ENCODE assay signal across 11 cellular contexts in genomic region chr17:77864234-77865108, GRCh38.
DNase-seq lines count a peak whose midpoint lies in the region; ATAC-seq and TF ChIP-seq lines count a peak whose summit lies in the region.
"Had no signal": no experiment of that assay in that cellular context is flagged by ENCODE, and none has a peak within 500 bp of the region (broad histone marks: within the 10 kb centered on the region; RNA-seq: fewer than 3 reads in every experiment).

No MANE protein-coding gene starts in this region.

- DNase-seq in OCI-LY7 (ENCODE audit: low spot score) (peak; percentile 48), left cardiac atrium (no peak), osteoblast (ENCODE audit: insufficient read length, low spot score, missing footprints) (peak; percentile 52), T-helper 9 cell (no peak)
- DNase-seq in activated CD4-positive, CD25-positive, alpha-beta regulatory T cell (lab: John Stamatoyannopoulos, UW) = no peak
- DNase-seq: amniotic stem cell, dorsolateral prefrontal cortex, NCI-H446 treated with DMSO at 0.1 percent for 48 hours had no signal

- H2AFZ ChIP-seq in OCI-LY7 (ENCODE audit: low read length) (peak overlapping the region; percentile 48), osteoblast (ENCODE audit: low read length) (no peak overlapping the region)

- no peak for TF ChIP-seq CTCF in OCI-LY7 (conservative IDR thresholded peaks at IDR 0.05; ENCODE audit: low read length)
- no peak for TF ChIP-seq CTCF in osteoblast (IDR thresholded peaks at IDR 0.05; ENCODE audit: extremely low read depth, low read depth, low read length)

- no peaks in the 10 kb centered on the region for H3K9me2 ChIP-seq in OCI-LY7 (ENCODE audit: insufficient read depth, low read length)

- peaks cover 13% of the 10 kb centered on the region for H3K27me3 ChIP-seq in BLaER1
- H3K27me3 ChIP-seq in osteoblast (ENCODE audit: insufficient read depth, low read length) = peaks cover 23% of the 10 kb centered on the region
- H3K27me3 ChIP-seq: dorsolateral prefrontal cortex had no signal

- H3K9me3 ChIP-seq in BLaER1 (no peaks in the 10 kb centered on the region), OCI-LY7 (ENCODE audit: low read length) (no peaks in the 10 kb centered on the region), osteoblast (ENCODE audit: low read depth, low read length) (no peaks in the 10 kb centered on the region)

- H3K36me3 ChIP-seq in BLaER1 (no peaks in the 10 kb centered on the region), OCI-LY7 (ENCODE audit: insufficient read depth, low read length) (no peaks in the 10 kb centered on the region), osteoblast (ENCODE audit: insufficient read depth, low read length) (no peaks in the 10 kb centered on the region)

- peaks cover 40% of the 10 kb centered on the region for H4K20me1 ChIP-seq in BLaER1
- no peaks in the 10 kb centered on the region for H4K20me1 ChIP-seq in OCI-LY7 (ENCODE audit: insufficient read depth, low read length)
- no peaks in the 10 kb centered on the region for H4K20me1 ChIP-seq in osteoblast (ENCODE audit: insufficient read depth, low read length)

- ATAC-seq in left cardiac atrium (peak; percentile 2 to 58), HG02973 (IDR thresholded peaks at IDR 0.05; ENCODE audit: unreplicated experiment) (no peak), GM19328 (IDR thresholded peaks at IDR 0.05; ENCODE audit: unreplicated experiment) (no peak)

- H3K79me2 ChIP-seq in OCI-LY7 (ENCODE audit: insufficient read depth, low read depth, low read length) (no peaks in the 10 kb centered on the region), osteoblast (ENCODE audit: insufficient read depth, low read length) (no peaks in the 10 kb centered on the region)

- H3K27ac ChIP-seq in BLaER1 (no peak overlapping the region), OCI-LY7 (ENCODE audit: low read depth, low read length, poor library complexity, severe bottlenecking) (no peak overlapping the region), osteoblast (ENCODE audit: low read depth, low read length) (no peak overlapping the region)
- H3K27ac ChIP-seq: dorsolateral prefrontal cortex had no signal

- H3K9ac ChIP-seq in BLaER1 = no peak overlapping the region; the same call in 1 of the 2 replicates

- CTCF ChIA-PET in OCI-LY7 (lab: Charles Lee; ENCODE audit: unreplicated experiment) = no interaction called here

- BruUV-seq in OCI-LY7 (replicated peaks; lab: Mats Ljungman, UMichigan) = no TSS peak

- H3K4me1 ChIP-seq in BLaER1 (peaks cover 77% of the 10 kb centered on the region), OCI-LY7 (ENCODE audit: insufficient read depth, low read length, poor library complexity, severe bottlenecking) (peaks cover 54% of the 10 kb centered on the region), osteoblast (ENCODE audit: insufficient read depth, low read length) (no peaks in the 10 kb centered on the region)

- H3K4me3 ChIP-seq in BLaER1 = peak overlapping the region; percentile 26; the same call in 1 of the 2 replicates
- H3K4me3 ChIP-seq in OCI-LY7 (ENCODE audit: low read depth, low read length, poor library complexity, severe bottlenecking) = no peak overlapping the region
- H3K4me3 ChIP-seq in osteoblast (ENCODE audit: insufficient read depth, low read length) = no peak overlapping the region
- H3K4me3 ChIP-seq: dorsolateral prefrontal cortex had no signal

- H3K4me2 ChIP-seq in BLaER1 (peak overlapping the region; percentile 89), OCI-LY7 (ENCODE audit: low read length) (peak overlapping the region; percentile 41), osteoblast (ENCODE audit: insufficient read depth, low read length) (no peak overlapping the region)

- POLR2A ChIA-PET in OCI-LY7 (lab: Charles Lee) = interaction anchor here (0.6 to 2.1 kb wide), 4 partner anchors 94 to 1119 kb away, joined by 3 to 12 read pairs (median 6); partner anchors contain the start of gene TNRC6C

- intact Hi-C loops in OCI-LY7 (cut with micrococcal nuclease; ENCODE audit: unreplicated experiment) (loop anchor here (10.0 kb wide), 2 partner anchors 540 to 780 kb away; no protein-coding TSS in a partner anchor), left cardiac atrium (cut with DNase I) (no loop called here)

Comparison
In these comparisons a context has a peak if more than half of its experiments do, and no peak if none do; other contexts are left out.
1. DNase-seq: peak in OCI-LY7 (single experiment) and osteoblast (single experiment); none in left cardiac atrium (single experiment), T-helper 9 cell (single experiment) and activated CD4-positive, CD25-positive, alpha-beta regulatory T cell (0 of 4).
2. ATAC-seq: peak in left cardiac atrium (2 of 2); none in HG02973 (single experiment) and GM19328 (single experiment).